36 cellular contexts compared by ENCODE assay signal in genomic region chr6:134310206-134310605, GRCh38. TPM values are rescaled to one million over a fixed set of nuclear protein-coding genes. Genes with fewer than 3 reads are reported as not detected.
DNase-seq lines count a peak whose midpoint lies in the region; ATAC-seq, FAIRE-seq and TF ChIP-seq lines count a peak whose summit lies in the region.
"Had no signal": no experiment of that assay in that cellular context is flagged by ENCODE, and none has a peak within 500 bp of the region (broad histone marks: within the 10 kb centered on the region; RNA-seq: fewer than 3 reads in every experiment).

No MANE protein-coding gene starts in this region.

- no peak overlapping the region for H4K8ac ChIP-seq in IMR-90 (ENCODE audit: low read depth in 2 of 2, low read length in 2 of 2)

- no peak overlapping the region for H4K5ac ChIP-seq in IMR-90 (ENCODE audit: low read depth, low read length)

- dilution Hi-C loops in IMR-90 (cut with HindIII; ENCODE audit: low sequenced_read_pairs, unreplicated experiment), result no loop called here

- H3K27ac ChIP-seq in IMR-90 (ENCODE audit: insufficient read depth, low read length) (no peak overlapping the region), astrocyte (ENCODE audit: low read depth, low read length) (no peak overlapping the region), substantia nigra (ENCODE audit: low read depth, low read length, poor library complexity, severe bottlenecking) (peak overlapping the region; percentile 9)
- H3K27ac ChIP-seq: gastroesophageal sphincter, hepatocyte, suprapubic skin had no signal

- no peak overlapping the region for H3K9ac ChIP-seq in IMR-90 (ENCODE audit: low read depth, low read length)
- no peak overlapping the region for H3K9ac ChIP-seq in astrocyte (ENCODE audit: low read length)

- H3K4me1 ChIP-seq in IMR-90 (ENCODE audit: control insufficient read depth, insufficient read depth, low read length), result no peaks in the 10 kb centered on the region
- no peaks in the 10 kb centered on the region for H3K4me1 ChIP-seq in astrocyte (ENCODE audit: insufficient read depth, low read length)
- H3K4me1 ChIP-seq: gastroesophageal sphincter, suprapubic skin had no signal

- H3K27me3 Mint-ChIP-seq in astrocyte (ENCODE audit: low read depth, unreplicated experiment), result peaks cover 7% of the 10 kb centered on the region
- H3K27me3 Mint-ChIP-seq: stimulated activated memory B cell treated with anti-CD40 and anti-IgM and Interleukin-4, amounts not matched to agents 10 μg/mL and 1 μg/mL and 100 μg/mL, for 72 hours had no signal

- DNase-seq in IMR-90 (peak; percentile 35), astrocyte (ENCODE audit: low read depth) (peak; percentile 69), fibroblast of mammary gland (ENCODE audit: low read depth) (peak; percentile 57), substantia nigra (lab: John Stamatoyannopoulos, UW) (no peak), MV-4-11 (lab: John Stamatoyannopoulos, UW) (no peak), NCI-H774 (lab: John Stamatoyannopoulos, UW) (no peak), COLO668 (lab: John Stamatoyannopoulos, UW; ENCODE audit: unreplicated experiment) (no peak)
- DNase-seq: activated CD4-positive, alpha-beta memory T cell treated with anti-CD3 and anti-CD28 coated beads for 36 hours; activated CD4-positive, alpha-beta T cell treated with anti-CD3 and anti-CD28 coated beads for 1 hour; activated naive CD4-positive, alpha-beta T cell; activated T-cell treated with anti-CD3 and anti-CD28 coated beads, Interleukin-2, amount 50 U/mL, for 72 hours; aorta; Calu3; central memory CD4-positive, alpha-beta T cell; DMS79; GF-D8; KG1; left cardiac atrium; MM.1S; NCI-H1417; NCI-H2107; NCI-H748 treated with DMSO at 0.1 percent for 48 hours; SHP77; T-helper 2 cell had no signal

- H2BK20ac ChIP-seq in IMR-90 (ENCODE audit: low read depth, low read length), result no peak overlapping the region

- H3K9me1 ChIP-seq in IMR-90 (ENCODE audit: insufficient read depth, low read length), result no peaks in the 10 kb centered on the region

- H3K79me1 ChIP-seq in IMR-90 (ENCODE audit: low read depth in 1 of 2, low read length in 2 of 2), result no peaks in the 10 kb centered on the region

- no peak overlapping the region for H2AK5ac ChIP-seq in IMR-90 (ENCODE audit: low read depth, low read length)

- H3K4me2 ChIP-seq in IMR-90 (ENCODE audit: low read depth, low read length) (no peak overlapping the region), astrocyte (ENCODE audit: low read length) (no peak overlapping the region)
- H3K4me2 ChIP-seq: GM23338, hepatocyte had no signal

- H4K20me1 ChIP-seq in IMR-90 (ENCODE audit: insufficient read depth, low read length), result no peaks in the 10 kb centered on the region
- H4K20me1 ChIP-seq in astrocyte (ENCODE audit: insufficient read depth, low read length), result no peaks in the 10 kb centered on the region

- no TSS peak for BruUV-seq in IMR-90 (replicated peaks; lab: Mats Ljungman, UMichigan)

- no peak overlapping the region for H2AK9ac ChIP-seq in IMR-90 (replicated peaks; ENCODE audit: low read depth, low read length, poor library complexity)

- CTCF ChIA-PET in IMR-90 (lab: Yijun Ruan, JAX), result no interaction called here

- in situ Hi-C loops in IMR-90 (cut with MboI; ENCODE audit: low sequenced_read_pairs), result no loop called here

- no peak overlapping the region for H3K56ac ChIP-seq in IMR-90 (ENCODE audit: extremely low read depth, insufficient read depth, low read length)

- H3K9me3 Mint-ChIP-seq in astrocyte (ENCODE audit: unreplicated experiment), result peaks cover 2% of the 10 kb centered on the region
- H3K9me3 Mint-ChIP-seq: activated CD4-positive, alpha-beta memory T cell treated with anti-CD3 and anti-CD28 coated beads for 36 hours; activated T-cell treated with anti-CD3 and anti-CD28 coated beads, Interleukin-2, amount 50 U/mL, for 72 hours; CD14-positive monocyte; dendritic cell treated with granulocyte-macrophage colony-stimulating factor and Interleukin-4, amounts not matched to agents 40 ng/mL and 50 ng/mL, for 4 days; GM23338; natural killer cell treated with Interleukin-12 subunit alpha and Interleukin-12 subunit beta and Interleukin-15 and Interleukin-18, amount 100 ng/mL, for 72 hours; stimulated activated memory B cell treated with anti-CD40 and anti-IgM and Interleukin-4, amounts not matched to agents 10 μg/mL and 1 μg/mL and 100 μg/mL, for 72 hours had no signal

- H2AFZ ChIP-seq in IMR-90 (replicated peaks; ENCODE audit: low read length, poor library complexity) (no peak overlapping the region), astrocyte (ENCODE audit: low read depth, low read length) (no peak overlapping the region)
- H2AFZ ChIP-seq: hepatocyte had no signal

- intact Hi-C loops in IMR-90 (cut with micrococcal nuclease), result no loop called here

- TF ChIP-seq CTCF in IMR-90 (conservative IDR thresholded peaks at IDR 0.05; ENCODE audit: low read depth, low read length) (no peak), astrocyte (IDR thresholded peaks at IDR 0.05; ENCODE audit: insufficient read depth, low read depth, low read length) (no peak), fibroblast of mammary gland (conservative IDR thresholded peaks at IDR 0.05; ENCODE audit: control insufficient read depth, insufficient read depth, low read depth, low read length) (no peak)

- H3K27ac Mint-ChIP-seq in astrocyte (ENCODE audit: unreplicated experiment), result no peak overlapping the region
- H3K27ac Mint-ChIP-seq: activated CD4-positive, alpha-beta memory T cell treated with anti-CD3 and anti-CD28 coated beads for 36 hours; CD14-positive monocyte; dendritic cell treated with granulocyte-macrophage colony-stimulating factor and Interleukin-4, amounts not matched to agents 40 ng/mL and 50 ng/mL, for 4 days; GM23338; stimulated activated memory B cell treated with anti-CD40 and anti-IgM and Interleukin-4, amounts not matched to agents 10 μg/mL and 1 μg/mL and 100 μg/mL, for 72 hours had no signal

- no peak overlapping the region for H3K23ac ChIP-seq in IMR-90 (ENCODE audit: low read depth, low read length)

- H4K91ac ChIP-seq in IMR-90 (ENCODE audit: insufficient read depth, low read depth, low read length), result no peak overlapping the region

- no CpG with 5 or more reads among the region's 2 CpGs for WGBS in IMR-90 (ENCODE audit: extremely low coverage in 2 of 2, insufficient read length in 1 of 2), 2 experiments

- no peaks in the 10 kb centered on the region for H3K36me3 Mint-ChIP-seq in astrocyte (ENCODE audit: low read depth, unreplicated experiment)
- H3K36me3 Mint-ChIP-seq: activated CD4-positive, alpha-beta memory T cell treated with anti-CD3 and anti-CD28 coated beads for 36 hours; CD14-positive monocyte; natural killer cell treated with Interleukin-12 subunit alpha and Interleukin-12 subunit beta and Interleukin-15 and Interleukin-18, amount 100 ng/mL, for 72 hours; stimulated activated memory B cell treated with anti-CD40 and anti-IgM and Interleukin-4, amounts not matched to agents 10 μg/mL and 1 μg/mL and 100 μg/mL, for 72 hours had no signal

- H3K4me3 Mint-ChIP-seq in astrocyte (ENCODE audit: unreplicated experiment), result no peak overlapping the region
- H3K4me3 Mint-ChIP-seq: activated CD4-positive, alpha-beta memory T cell treated with anti-CD3 and anti-CD28 coated beads for 36 hours; activated T-cell treated with anti-CD3 and anti-CD28 coated beads, Interleukin-2, amount 50 U/mL, for 72 hours; CD14-positive monocyte; dendritic cell treated with granulocyte-macrophage colony-stimulating factor and Interleukin-4, amounts not matched to agents 40 ng/mL and 50 ng/mL, for 4 days; GM23338; natural killer cell treated with Interleukin-12 subunit alpha and Interleukin-12 subunit beta and Interleukin-15 and Interleukin-18, amount 100 ng/mL, for 72 hours; stimulated activated memory B cell treated with anti-CD40 and anti-IgM and Interleukin-4, amounts not matched to agents 10 μg/mL and 1 μg/mL and 100 μg/mL, for 72 hours had no signal

- H3K27me3 ChIP-seq in IMR-90 (ENCODE audit: control insufficient read depth, insufficient read depth, low read length), result no peaks in the 10 kb centered on the region
- no peaks in the 10 kb centered on the region for H3K27me3 ChIP-seq in astrocyte (ENCODE audit: insufficient read depth, low read length)
- H3K27me3 ChIP-seq: gastroesophageal sphincter, hepatocyte, suprapubic skin had no signal

- no peak overlapping the region for H2BK120ac ChIP-seq in IMR-90 (ENCODE audit: low read depth, low read length)

- TF ChIP-seq POLR2A in IMR-90 (IDR thresholded peaks at IDR 0.05; ENCODE audit: low read depth, low read length), result no peak

- H3K4me1 Mint-ChIP-seq in astrocyte (ENCODE audit: low read depth, unreplicated experiment), result peaks cover 6% of the 10 kb centered on the region

- no peak overlapping the region for H3K14ac ChIP-seq in IMR-90 (replicated peaks; ENCODE audit: low read depth, low read length)

- H3K36me3 ChIP-seq in IMR-90 (ENCODE audit: control insufficient read depth, insufficient read depth, low read length) (no peaks in the 10 kb centered on the region), astrocyte (ENCODE audit: insufficient read depth, low read length) (no peaks in the 10 kb centered on the region)
- H3K36me3 ChIP-seq: gastroesophageal sphincter, suprapubic skin had no signal

- ATAC-seq in IMR-90 (ENCODE audit: low read depth) (no peak), HG03045 (IDR thresholded peaks at IDR 0.05; ENCODE audit: unreplicated experiment) (no peak)
- ATAC-seq: activated T-cell treated with anti-CD3 and anti-CD28 coated beads, Interleukin-2, amount 50 U/mL, for 72 hours; gastroesophageal sphincter; GM23338; natural killer cell treated with Interleukin-12 subunit alpha and Interleukin-12 subunit beta and Interleukin-15 and Interleukin-18, amount 100 ng/mL, for 72 hours; Panc1; stimulated activated memory B cell treated with anti-CD40 and anti-IgM and Interleukin-4, amounts not matched to agents 10 μg/mL and 1 μg/mL and 100 μg/mL, for 72 hours had no signal

- H3K79me2 ChIP-seq in astrocyte (ENCODE audit: insufficient read depth, low read length), result no peaks in the 10 kb centered on the region
- H3K79me2 ChIP-seq: hepatocyte had no signal

- H3K18ac ChIP-seq in IMR-90 (ENCODE audit: low read depth, low read length), result no peak overlapping the region

- no peak overlapping the region for H3K4ac ChIP-seq in IMR-90 (ENCODE audit: low read depth, low read length)

- TF ChIP-seq RAD21 in IMR-90 (IDR thresholded peaks at IDR 0.05; ENCODE audit: low read length), result no peak

- H3K9me3 ChIP-seq in IMR-90 (ENCODE audit: control insufficient read depth, insufficient read depth, low read length) (no peaks in the 10 kb centered on the region), astrocyte (ENCODE audit: insufficient read depth, low read depth, low read length) (no peaks in the 10 kb centered on the region)
- H3K9me3 ChIP-seq: gastroesophageal sphincter, suprapubic skin had no signal

- no peak for FAIRE-seq in astrocyte (lab: Jason Lieb, UNC)
- FAIRE-seq: HTR-8/SVneo had no signal

- no peak overlapping the region for H2BK5ac ChIP-seq in IMR-90 (ENCODE audit: low read depth, low read length, poor library complexity, severe bottlenecking)

- H3K4me3 ChIP-seq in IMR-90 (ENCODE audit: insufficient read depth, low read depth, low read length), result no peak overlapping the region
- H3K4me3 ChIP-seq in astrocyte (ENCODE audit: insufficient read depth, low read depth, low read length), result no peak overlapping the region
- H3K4me3 ChIP-seq in fibroblast of mammary gland (ENCODE audit: control insufficient read depth, low read depth, low read length), result no peak overlapping the region
- H3K4me3 ChIP-seq: gastroesophageal sphincter, GM23338, hepatocyte, lung, suprapubic skin had no signal

- POLR2A ChIA-PET in IMR-90 (lab: Charles Lee; ENCODE audit: unreplicated experiment), result interaction anchor here (0.6 kb wide), 1 partner anchor 115 kb away, joined by 3 read pairs; no protein-coding TSS in a partner anchor

- no peak overlapping the region; the same call in 2 of the 3 replicates for H2BK15ac ChIP-seq in IMR-90 (ENCODE audit: low read depth, low read length)

RNA-seq across cellular contexts. Expression of gene SGK1, which starts 7.7 kb away (rescaled TPM):
- total RNA-seq in IMR-90 (2012; rRNA removed), result 121 and 211 TPM in 2 replicates
- polyA plus RNA-seq in IMR-90 (2012; rRNA removed), result 255 and 410 TPM in 2 replicates
- 111 and 118 TPM in 2 replicates for polyA plus RNA-seq in IMR-90 (2012; cell fraction: cytosol; rRNA removed)
- 701 and 2,036 TPM in 2 replicates for polyA plus RNA-seq in IMR-90 (2012; cell fraction: nucleus; rRNA removed; ENCODE audit: low replicate concordance)
- total RNA-seq in astrocyte, result 117 and 118 TPM in 2 replicates

Comparison
In these comparisons a context has a peak if more than half of its experiments do, and no peak if none do; other contexts are left out.
1. DNase-seq: peak in IMR-90 (single experiment), astrocyte (single experiment) and fibroblast of mammary gland (single experiment); none in substantia nigra (0 of 49), MV-4-11 (single experiment), NCI-H774 (single experiment) and COLO668 (single experiment).